ENCODE assay signal across 1 cellular context in genomic region chr6:79421707-79422484, GRCh38.
TF ChIP-seq lines count a peak whose summit lies in the region.

No MANE protein-coding gene starts in this region.

TF ChIP-seq in HEK293, 187 proteins besides CTCF, POLR2A, EP300 and RAD21 (continued from another document):
- 0 out of 2 replicates have a peak, but pooled peaks have one; percentile 26 for TF ChIP-seq ZNF449 (tag by site-specific recombination; IDR thresholded peaks at IDR 0.05)
- TF ChIP-seq TRIM28 (IDR thresholded peaks at IDR 0.05; ENCODE audit: borderline replicate concordance, low read length): 0 out of 2 replicates have a peak, but pooled peaks have one; percentile 33
- no peak for TF ChIP-seq ZNF610 (tag by site-specific recombination; IDR thresholded peaks at IDR 0.05; ENCODE audit: borderline replicate concordance)
- no peak for TF ChIP-seq SALL2 (tag by site-specific recombination; IDR thresholded peaks at IDR 0.05; ENCODE audit: borderline replicate concordance)
- TF ChIP-seq ZNF513 (tag by site-specific recombination; IDR thresholded peaks at IDR 0.05): no peak
- TF ChIP-seq ZNF146 (tag by site-specific recombination; IDR thresholded peaks at IDR 0.05): no peak
- TF ChIP-seq ZEB2 (tag by site-specific recombination; IDR thresholded peaks at IDR 0.05): 0 out of 2 replicates have a peak, but pooled peaks have one; percentile 53
- TF ChIP-seq ZNF558 (tag by site-specific recombination; IDR thresholded peaks at IDR 0.05): peak; percentile 77
- no peak for TF ChIP-seq ZNF202 (tag by site-specific recombination; IDR thresholded peaks at IDR 0.05; ENCODE audit: borderline replicate concordance)
- TF ChIP-seq ZNF239 (tag by site-specific recombination; IDR thresholded peaks at IDR 0.05): 0 out of 2 replicates have a peak, but pooled peaks have one; percentile 19
